Comparison of ENCODE assay signal across 13 cellular contexts in genomic region chr9:132756214-132756799, GRCh38.
"Had no signal": no experiment of that assay in that cellular context is flagged by ENCODE, and none has a peak within 500 bp of the region (broad histone marks: within the 10 kb centered on the region; RNA-seq: fewer than 3 reads in every experiment).

No MANE protein-coding gene starts in this region.

- H3K36me3 ChIP-seq: ascending aorta, breast epithelium, gastrocnemius medialis, heart right ventricle had no signal

- H3K9me3 ChIP-seq: ascending aorta, breast epithelium, gastrocnemius medialis, heart right ventricle had no signal

- H3K4me1 ChIP-seq: ascending aorta, breast epithelium, gastrocnemius medialis had no signal

- DNase-seq: activated CD4-positive, alpha-beta T cell treated with anti-CD3 and anti-CD28 coated beads, Interleukin-2, amount 50 U/mL, for 4 hours; activated CD4-positive, CD25-positive, alpha-beta regulatory T cell treated with anti-CD3 and anti-CD28 coated beads, Interleukin-2, amount 50 U/mL, for 72 hours; activated naive CD4-positive, alpha-beta T cell treated with anti-CD3 and anti-CD28 coated beads, Interleukin-2, amount 10 ng/mL, durations not matched to agents 7 days and 5 days; activated T-cell treated with anti-CD3 and anti-CD28 coated beads, Interleukin-2, amount 50 U/mL, for 1 hour; erythroblast; gastrocnemius medialis; heart right ventricle; mesendoderm; nephron progenitor cell; stimulated activated CD4-positive, alpha-beta T cell treated with anti-CD3 and anti-CD28 coated beads, Interleukin-2, amount 100 ng/mL, for 48 hours had no signal

- ATAC-seq: gastrocnemius medialis; stimulated activated memory B cell treated with anti-CD40 and anti-IgM and Interleukin-4, amounts not matched to agents 10 μg/mL and 1 μg/mL and 100 μg/mL, for 72 hours had no signal

- H3K27me3 ChIP-seq: ascending aorta, breast epithelium had no signal

- H3K27ac ChIP-seq: ascending aorta, breast epithelium, gastrocnemius medialis, heart right ventricle had no signal

- H3K4me3 ChIP-seq: ascending aorta, breast epithelium, gastrocnemius medialis, heart right ventricle had no signal
